Comparison of ENCODE assay signal across 23 cellular contexts in the genomic region with DNA sequence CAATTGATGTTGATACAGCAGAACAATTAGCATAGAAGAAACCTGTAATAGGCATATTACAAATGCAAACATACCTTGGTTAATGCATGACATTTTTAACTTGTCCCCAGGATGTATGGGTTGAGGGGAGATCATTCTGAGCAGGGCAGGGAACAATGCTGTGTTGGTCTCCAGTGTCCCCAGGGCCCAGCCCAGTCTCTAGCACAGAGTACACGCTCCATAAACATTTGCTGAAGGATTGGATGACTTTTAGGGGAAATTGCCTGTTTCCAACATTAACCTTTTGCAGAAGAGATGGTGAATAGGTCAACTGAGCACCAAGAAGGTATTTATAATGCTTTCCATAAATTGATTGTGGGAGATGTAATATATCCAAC.
"Had no signal": no experiment of that assay in that cellular context is flagged by ENCODE, and none has a peak within 500 bp of the region (broad histone marks: within the 10 kb centered on the region; RNA-seq: fewer than 3 reads in every experiment).

No MANE protein-coding gene starts in this region.

- DNase-seq: activated CD4-positive, alpha-beta memory T cell treated with anti-CD3 and anti-CD28 coated beads, Interleukin-2, amount 10 ng/mL, durations not matched to agents 7 days and 5 days; activated CD4-positive, alpha-beta T cell treated with anti-CD3 and anti-CD28 coated beads, Interleukin-2, amount 10 ng/mL, durations not matched to agents 7 days and 5 days; activated CD8-positive, alpha-beta memory T cell treated with anti-CD3 and anti-CD28 coated beads, Interleukin-2, amount 50 U/mL, for 48 hours; activated naive CD8-positive, alpha-beta T cell treated with anti-CD3 and anti-CD28 coated beads, Interleukin-2, amount 50 U/mL, for 24 hours; activated T-cell treated with anti-CD3 and anti-CD28 coated beads, Interleukin-2, amount 50 U/mL, for 48 hours; amygdala; esophagus squamous epithelium; foreskin melanocyte; hypothalamus; immature natural killer cell; kidney; left colon; naive thymus-derived CD4-positive, alpha-beta T cell; nucleus accumbens; pancreas; stimulated activated CD4-positive, alpha-beta T cell treated with anti-CD3 and anti-CD28 coated beads, Interleukin-15, amount 100 ng/mL, for 24 hours; stimulated activated CD4-positive, alpha-beta T cell treated with anti-CD3 and anti-CD28 coated beads, Interleukin-2, amount 100 ng/mL, for 24 hours; stimulated activated naive B cell treated with anti-CD40 and anti-IgM and Interleukin-4, amounts not matched to agents 10 μg/mL and 1 μg/mL and 100 μg/mL, for 72 hours; T-helper 9 cell; tibial artery had no signal

- H3K27ac ChIP-seq: pancreas, right atrium auricular region, suprapubic skin, tibial artery, WERI-Rb-1 had no signal

- H3K36me3 ChIP-seq: esophagus squamous epithelium, pancreas, right atrium auricular region, suprapubic skin, tibial artery, WERI-Rb-1 had no signal

- H3K4me1 ChIP-seq: right atrium auricular region, tibial artery had no signal

- H3K9me3 ChIP-seq: esophagus squamous epithelium, pancreas, right atrium auricular region, suprapubic skin, tibial artery had no signal

- H3K27me3 ChIP-seq: esophagus squamous epithelium, pancreas, right atrium auricular region, suprapubic skin, tibial artery had no signal

- H3K4me3 ChIP-seq: esophagus squamous epithelium, pancreas, right atrium auricular region, suprapubic skin, tibial artery had no signal
